Comparison of ENCODE assay signal across 1 cellular context in the genomic region with DNA sequence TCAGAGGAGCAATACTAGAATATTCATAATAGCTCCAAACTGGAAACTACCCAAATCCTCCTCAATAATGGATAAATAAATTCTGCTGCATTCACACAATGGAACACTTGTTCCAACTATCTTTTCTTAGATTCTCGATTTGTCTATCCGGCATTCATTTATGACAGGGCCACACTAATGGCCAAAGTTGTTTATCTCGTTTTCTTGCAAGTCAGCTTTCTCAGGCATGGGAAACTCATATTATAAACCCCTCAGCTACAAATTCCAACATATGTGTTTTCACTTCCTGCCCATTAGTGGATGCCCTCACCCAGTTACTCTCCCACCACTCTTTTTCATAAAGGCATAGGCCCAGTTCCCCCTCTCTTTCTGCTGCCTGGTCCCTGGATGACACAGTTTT.
A peak's percentile ranks its signal among the peaks of the same experiment; 100 is the strongest.
TF ChIP-seq lines count a peak whose summit lies in the region.

No MANE protein-coding gene starts in this region.

TF ChIP-seq in K562, 482 proteins besides CTCF, POLR2A, EP300 and RAD21:
- TF ChIP-seq C11orf30 (IDR thresholded peaks at IDR 0.05; ENCODE audit: low read depth) (peak; percentile 52), ZNF316 (IDR thresholded peaks at IDR 0.05) (peak; percentile 59)
